In genomic region chr14:55425091-55425490, GRCh38 we compare ENCODE assay signal across 24 cellular contexts. TPM values are rescaled to one million over a fixed set of nuclear protein-coding genes. Genes with fewer than 3 reads are reported as not detected.
"Had no signal": no experiment of that assay in that cellular context is flagged by ENCODE, and none has a peak within 500 bp of the region (broad histone marks: within the 10 kb centered on the region; RNA-seq: fewer than 3 reads in every experiment).

No MANE protein-coding gene starts in this region.

- H3K4me3 ChIP-seq: coronary artery, esophagus muscularis mucosa, gastroesophageal sphincter, left ventricle myocardium inferior, neural progenitor cell, thyroid gland had no signal

- H2AFZ ChIP-seq: neural progenitor cell had no signal

- H3K4me1 ChIP-seq: esophagus muscularis mucosa, gastroesophageal sphincter, neural progenitor cell had no signal

- H3K36me3 ChIP-seq: esophagus muscularis mucosa, gastroesophageal sphincter, left ventricle myocardium inferior, neural progenitor cell, thyroid gland had no signal

- ATAC-seq: activated CD8-positive, alpha-beta memory T cell treated with anti-CD3 and anti-CD28 coated beads, Interleukin-2, amount 10 ng/mL, durations not matched to agents 7 days and 5 days; activated CD8-positive, alpha-beta T cell treated with anti-CD3 and anti-CD28 coated beads for 36 hours; gastroesophageal sphincter; naive thymus-derived CD8-positive, alpha-beta T cell; stimulated activated naive CD8-positive, alpha-beta T cell treated with anti-CD3 and anti-CD28 coated beads, Interleukin-15, Interleukin-2, amounts not matched to agents 100 U/mL and 50 U/mL, for 24 hours had no signal

- H3K9me3 ChIP-seq: esophagus muscularis mucosa, gastroesophageal sphincter, left ventricle myocardium inferior, thyroid gland had no signal

- DNase-seq: activated CD4-positive, alpha-beta T cell treated with anti-CD3 and anti-CD28 coated beads for 48 hours; activated CD8-positive, alpha-beta memory T cell treated with anti-CD3 and anti-CD28 coated beads, Interleukin-2, amount 10 ng/mL, durations not matched to agents 7 days and 5 days; activated CD8-positive, alpha-beta T cell treated with anti-CD3 and anti-CD28 coated beads for 36 hours; activated gamma-delta T cell treated with Interleukin-2 at 50 U/mL for 16 hours; activated T-cell treated with anti-CD3 and anti-CD28 coated beads for 4 hours; anterior cingulate cortex; head of caudate nucleus; hypothalamus; left ventricle myocardium inferior; naive thymus-derived CD8-positive, alpha-beta T cell; stimulated activated CD4-positive, alpha-beta T cell treated with anti-CD3 and anti-CD28 coated beads, Interleukin-4, amount 100 ng/mL, for 24 hours; stimulated activated naive CD8-positive, alpha-beta T cell treated with anti-CD3 and anti-CD28 coated beads, Interleukin-15, Interleukin-2, amounts not matched to agents 100 U/mL and 50 U/mL, for 24 hours; thyroid gland had no signal

- H3K9ac ChIP-seq: neural progenitor cell had no signal

- H3K27ac ChIP-seq: coronary artery, esophagus muscularis mucosa, gastroesophageal sphincter, left ventricle myocardium inferior, neural progenitor cell, thyroid gland had no signal

- H3K27me3 ChIP-seq: esophagus muscularis mucosa, gastroesophageal sphincter, neural progenitor cell, thyroid gland had no signal

- H3K4me2 ChIP-seq: neural progenitor cell had no signal

- FAIRE-seq: urothelium cell line had no signal

RNA-seq across cellular contexts. Expression of gene TBPL2, which starts 15.3 kb away (rescaled TPM):
- total RNA-seq: activated CD8-positive, alpha-beta memory T cell treated with anti-CD3 and anti-CD28 coated beads, Interleukin-2, amount 10 ng/mL, durations not matched to agents 7 days and 5 days; activated CD8-positive, alpha-beta T cell treated with anti-CD3 and anti-CD28 coated beads for 36 hours; esophagus muscularis mucosa; gastroesophageal sphincter; left ventricle myocardium inferior; lung microvascular endothelial cell; mesothelial cell of epicardium; naive thymus-derived CD8-positive, alpha-beta T cell; omental fat pad; posterior vena cava; renal cortical epithelial cell; subcutaneous adipose tissue; thyroid gland had no signal
- polyA plus RNA-seq: naive thymus-derived CD8-positive, alpha-beta T cell had no signal
